35 cellular contexts compared by ENCODE assay signal in genomic region chrX:103233263-103233662, GRCh38. TPM values are rescaled to one million over a fixed set of nuclear protein-coding genes. Genes with fewer than 3 reads are reported as not detected.
"Had no signal": no experiment of that assay in that cellular context is flagged by ENCODE, and none has a peak within 500 bp of the region (broad histone marks: within the 10 kb centered on the region; RNA-seq: fewer than 3 reads in every experiment).

No MANE protein-coding gene starts in this region.

- H3K27me3 ChIP-seq: body of pancreas, esophagus squamous epithelium, gastroesophageal sphincter had no signal

- H3K4me3 ChIP-seq: adrenal gland, body of pancreas, esophagus squamous epithelium, gastroesophageal sphincter had no signal

- ATAC-seq: activated CD4-positive, CD25-positive, alpha-beta regulatory T cell treated with anti-CD3 and anti-CD28 coated beads, Interleukin-2, amount 50 U/mL, for 24 hours; activated CD8-positive, alpha-beta T cell treated with anti-CD3 and anti-CD28 coated beads for 36 hours; activated naive CD8-positive, alpha-beta T cell treated with anti-CD3 and anti-CD28 coated beads, Interleukin-2, amount 50 U/mL, for 24 hours; activated T-cell treated with anti-CD3 and anti-CD28 coated beads, Interleukin-2, amount 50 U/mL, for 4 hours; activated T-helper 17 cell treated with anti-CD3 and anti-CD28 coated beads, Interleukin-2, amount 50 U/mL, for 72 hours; body of pancreas; effector memory CD8-positive, alpha-beta T cell; gastroesophageal sphincter; T-helper 17 cell had no signal

- H3K4me1 ChIP-seq: adrenal gland, body of pancreas, esophagus squamous epithelium, gastroesophageal sphincter had no signal

- DNase-seq: activated B cell treated with CpG ODN at 0.5 μM for 24 hours; activated CD4-positive, alpha-beta T cell treated with anti-CD3 and anti-CD28 coated beads for 48 hours; activated CD4-positive, alpha-beta T cell treated with anti-CD3 and anti-CD28 coated beads, Interleukin-2, amount 50 U/mL, for 1 hour; activated CD4-positive, alpha-beta T cell treated with anti-CD3 and anti-CD28 coated beads, Interleukin-2, amount 50 U/mL, for 48 hours; activated CD8-positive, alpha-beta memory T cell treated with anti-CD3 and anti-CD28 coated beads for 24 hours; activated CD8-positive, alpha-beta T cell treated with anti-CD3 and anti-CD28 coated beads for 36 hours; activated effector memory CD4-positive, alpha-beta T cell treated with Interleukin-2 at 50 U/mL for 16 hours; activated gamma-delta T cell treated with Interleukin-2 at 50 U/mL for 16 hours; activated naive CD4-positive, alpha-beta T cell treated with Interleukin-2 at 50 U/mL for 16 hours; activated naive CD8-positive, alpha-beta T cell treated with anti-CD3 and anti-CD28 coated beads for 36 hours; activated naive CD8-positive, alpha-beta T cell treated with anti-CD3 and anti-CD28 coated beads, Interleukin-2, amount 50 U/mL, for 24 hours; activated T-cell treated with anti-CD3 and anti-CD28 coated beads, Interleukin-2, amount 50 U/mL, for 4 hours; adrenal gland; amygdala; aorta; body of pancreas; caudate nucleus; cortex of kidney; dermis blood vessel endothelial cell; effector CD4-positive, alpha-beta T cell; effector memory CD8-positive, alpha-beta T cell; esophagus squamous epithelium; foreskin melanocyte; head of caudate nucleus; T-helper 1 cell; T-helper 17 cell; T1000; WERI-Rb-1 had no signal

- H3K36me3 ChIP-seq: adrenal gland, esophagus squamous epithelium, gastroesophageal sphincter, WERI-Rb-1 had no signal

- H3K9me3 ChIP-seq: adrenal gland, body of pancreas, esophagus squamous epithelium, gastroesophageal sphincter had no signal

RNA-seq across cellular contexts. Expression of gene TCEAL5, which starts 43.3 kb away (rescaled TPM):
- total RNA-seq: activated B cell treated with CpG ODN at 0.5 μM for 24 hours; activated CD8-positive, alpha-beta T cell treated with anti-CD3 and anti-CD28 coated beads for 36 hours; activated naive CD8-positive, alpha-beta T cell treated with anti-CD3 and anti-CD28 coated beads for 36 hours; activated T-cell treated with anti-CD3 and anti-CD28 coated beads, Interleukin-2, amount 50 U/mL, for 4 hours; activated T-helper 17 cell treated with anti-CD3 and anti-CD28 coated beads, Interleukin-2, amount 50 U/mL, for 72 hours; body of pancreas; chondrocyte; dermis blood vessel endothelial cell; fibroblast of lung; fibroblast of villous mesenchyme; glomerular endothelial cell; T-helper 17 cell had no signal
